ENCODE assay signal across 1 cellular context in the genomic region with DNA sequence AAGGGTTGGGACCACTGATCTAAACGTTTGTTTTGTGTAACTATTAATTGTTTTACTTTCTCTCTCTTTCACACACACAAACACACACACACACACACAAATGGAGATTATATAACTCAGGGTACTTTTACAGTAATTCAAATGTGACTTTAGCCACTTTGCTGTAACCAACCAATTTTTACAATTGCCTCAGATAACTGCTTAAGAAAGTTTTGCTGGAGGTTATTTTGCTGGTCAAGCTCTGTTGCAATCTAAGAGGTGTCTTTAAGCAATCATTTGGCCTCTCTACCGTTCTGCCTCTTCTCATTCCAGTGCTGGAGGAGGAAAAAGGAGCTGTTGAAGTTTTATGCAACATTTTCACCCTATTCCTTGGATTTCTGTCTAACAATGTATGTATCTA.
TF ChIP-seq lines count a peak whose summit lies in the region.

No MANE protein-coding gene starts in this region.

TF ChIP-seq in WTC11, 78 proteins besides CTCF, POLR2A, EP300 and RAD21 (continued from another document):
- TF ChIP-seq, protein P1, sequence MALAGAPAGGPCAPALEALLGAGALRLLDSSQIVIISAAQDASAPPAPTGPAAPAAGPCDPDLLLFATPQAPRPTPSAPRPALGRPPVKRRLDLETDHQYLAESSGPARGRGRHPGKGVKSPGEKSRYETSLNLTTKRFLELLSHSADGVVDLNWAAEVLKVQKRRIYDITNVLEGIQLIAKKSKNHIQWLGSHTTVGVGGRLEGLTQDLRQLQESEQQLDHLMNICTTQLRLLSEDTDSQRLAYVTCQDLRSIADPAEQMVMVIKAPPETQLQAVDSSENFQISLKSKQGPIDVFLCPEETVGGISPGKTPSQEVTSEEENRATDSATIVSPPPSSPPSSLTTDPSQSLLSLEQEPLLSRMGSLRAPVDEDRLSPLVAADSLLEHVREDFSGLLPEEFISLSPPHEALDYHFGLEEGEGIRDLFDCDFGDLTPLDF (CRISPR knock-in tag; IDR thresholded peaks at IDR 0.05) = no peak
- TF ChIP-seq, protein P2, sequence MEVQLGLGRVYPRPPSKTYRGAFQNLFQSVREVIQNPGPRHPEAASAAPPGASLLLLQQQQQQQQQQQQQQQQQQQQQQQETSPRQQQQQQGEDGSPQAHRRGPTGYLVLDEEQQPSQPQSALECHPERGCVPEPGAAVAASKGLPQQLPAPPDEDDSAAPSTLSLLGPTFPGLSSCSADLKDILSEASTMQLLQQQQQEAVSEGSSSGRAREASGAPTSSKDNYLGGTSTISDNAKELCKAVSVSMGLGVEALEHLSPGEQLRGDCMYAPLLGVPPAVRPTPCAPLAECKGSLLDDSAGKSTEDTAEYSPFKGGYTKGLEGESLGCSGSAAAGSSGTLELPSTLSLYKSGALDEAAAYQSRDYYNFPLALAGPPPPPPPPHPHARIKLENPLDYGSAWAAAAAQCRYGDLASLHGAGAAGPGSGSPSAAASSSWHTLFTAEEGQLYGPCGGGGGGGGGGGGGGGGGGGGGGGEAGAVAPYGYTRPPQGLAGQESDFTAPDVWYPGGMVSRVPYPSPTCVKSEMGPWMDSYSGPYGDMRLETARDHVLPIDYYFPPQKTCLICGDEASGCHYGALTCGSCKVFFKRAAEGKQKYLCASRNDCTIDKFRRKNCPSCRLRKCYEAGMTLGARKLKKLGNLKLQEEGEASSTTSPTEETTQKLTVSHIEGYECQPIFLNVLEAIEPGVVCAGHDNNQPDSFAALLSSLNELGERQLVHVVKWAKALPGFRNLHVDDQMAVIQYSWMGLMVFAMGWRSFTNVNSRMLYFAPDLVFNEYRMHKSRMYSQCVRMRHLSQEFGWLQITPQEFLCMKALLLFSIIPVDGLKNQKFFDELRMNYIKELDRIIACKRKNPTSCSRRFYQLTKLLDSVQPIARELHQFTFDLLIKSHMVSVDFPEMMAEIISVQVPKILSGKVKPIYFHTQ (CRISPR knock-in tag; IDR thresholded peaks at IDR 0.05) = no peak
